Comparison of ENCODE assay signal across 1 cellular context in the genomic region with DNA sequence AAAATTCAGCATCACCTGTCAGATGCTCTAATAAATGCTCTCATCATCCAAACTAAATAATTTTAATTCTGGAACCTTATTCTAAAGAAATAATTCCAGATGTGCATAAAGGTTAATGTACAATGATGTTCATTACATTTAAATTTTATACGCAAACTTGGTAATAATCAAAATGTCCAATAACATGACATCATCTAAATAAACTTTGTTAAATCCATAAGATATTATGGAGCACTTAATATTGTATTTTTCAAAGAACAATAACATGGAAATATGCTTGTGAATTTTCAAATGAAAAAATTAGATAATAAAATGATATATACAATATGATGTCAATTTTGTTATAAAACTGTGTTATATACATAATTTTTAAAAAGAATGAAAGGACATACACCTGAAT.
TF ChIP-seq lines count a peak whose summit lies in the region.

No MANE protein-coding gene starts in this region.

TF ChIP-seq in HepG2, 621 proteins besides CTCF, POLR2A, EP300 and RAD21 (continued from another document):
- TF ChIP-seq, protein P1, sequence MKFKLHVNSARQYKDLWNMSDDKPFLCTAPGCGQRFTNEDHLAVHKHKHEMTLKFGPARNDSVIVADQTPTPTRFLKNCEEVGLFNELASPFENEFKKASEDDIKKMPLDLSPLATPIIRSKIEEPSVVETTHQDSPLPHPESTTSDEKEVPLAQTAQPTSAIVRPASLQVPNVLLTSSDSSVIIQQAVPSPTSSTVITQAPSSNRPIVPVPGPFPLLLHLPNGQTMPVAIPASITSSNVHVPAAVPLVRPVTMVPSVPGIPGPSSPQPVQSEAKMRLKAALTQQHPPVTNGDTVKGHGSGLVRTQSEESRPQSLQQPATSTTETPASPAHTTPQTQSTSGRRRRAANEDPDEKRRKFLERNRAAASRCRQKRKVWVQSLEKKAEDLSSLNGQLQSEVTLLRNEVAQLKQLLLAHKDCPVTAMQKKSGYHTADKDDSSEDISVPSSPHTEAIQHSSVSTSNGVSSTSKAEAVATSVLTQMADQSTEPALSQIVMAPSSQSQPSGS (CRISPR knock-in tag; IDR thresholded peaks at IDR 0.05) = no peak
